In the genomic region with DNA sequence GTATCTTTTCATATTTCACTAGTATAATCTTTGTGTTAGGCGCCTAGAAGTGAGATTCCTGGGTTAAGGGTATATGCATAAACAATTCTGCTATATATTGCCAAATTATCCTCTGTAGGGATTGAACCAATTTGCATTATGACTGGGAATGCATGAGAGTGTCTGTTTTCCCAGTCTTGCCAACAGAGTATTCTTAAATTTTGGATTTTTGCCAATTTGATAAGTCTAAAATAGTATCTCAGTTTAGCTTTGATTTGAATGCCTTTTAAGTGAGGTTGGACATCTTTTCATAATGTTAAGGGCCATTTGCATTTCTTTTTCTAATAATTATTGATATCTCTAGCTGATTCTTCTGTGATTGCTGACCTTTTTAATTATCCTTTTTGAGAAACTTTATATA, we compare ENCODE assay signal across 36 cellular contexts. TPM values are rescaled to one million over a fixed set of nuclear protein-coding genes. Genes with fewer than 3 reads are reported as not detected.
"Had no signal": no experiment of that assay in that cellular context is flagged by ENCODE, and none has a peak within 500 bp of the region (broad histone marks: within the 10 kb centered on the region; RNA-seq: fewer than 3 reads in every experiment).

No MANE protein-coding gene starts in this region.

- H3K36me3 ChIP-seq: SJCRH30 had no signal

- H3K27ac ChIP-seq: KMS-11, PC-9, RWPE1, SJCRH30, SK-N-MC had no signal

- H3K4me2 ChIP-seq: KMS-11, PC-9 had no signal

- H2AFZ ChIP-seq: PC-9 had no signal

- H3K9ac ChIP-seq: KMS-11 had no signal

- ATAC-seq: Panc1, SK-N-SH treated with all-trans-retinoic acid at 6 μM for 48 hours, T-cell had no signal

- H3K4me3 ChIP-seq: PC-9, SJCRH30, SK-N-MC had no signal

- H3K4me1 ChIP-seq: SJCRH30 had no signal

- DNase-seq: Karpas-422, KBM-7, MM.1S, MV-4-11, NCI-H1092, NCI-H1105, NCI-H1417 treated with DMSO at 0.1 percent for 48 hours, NCI-H1436 treated with DMSO at 0.1 percent for 48 hours, NCI-H1694 treated with DMSO at 0.1 percent for 48 hours, NCI-H187 treated with DMSO at 0.1 percent for 48 hours, NCI-H2029, NCI-H2081, NCI-H2171 treated with DMSO at 0.1 percent for 48 hours, NCI-H2227 treated with DMSO at 0.1 percent for 48 hours, NCI-H345, NCI-H446, NCI-H510A treated with DMSO at 0.1 percent for 48 hours, NCI-H524 treated with DMSO at 0.1 percent for 48 hours, NCI-H526 treated with DMSO at 0.1 percent for 48 hours, NCI-H774, PC-9, SHP77, SIG-M5, SJCRH30, T-cell had no signal

- H3K27me3 ChIP-seq: SJCRH30 had no signal

RNA-seq across cellular contexts. Expression of a gene that starts 8.2 kb away (rescaled TPM):
- total RNA-seq: LHCN-M2, MCF 10A, NCI-H460, OCI-LY7, PC-9, RPMI7951, SK-MEL-5 had no signal
